In the genomic region with DNA sequence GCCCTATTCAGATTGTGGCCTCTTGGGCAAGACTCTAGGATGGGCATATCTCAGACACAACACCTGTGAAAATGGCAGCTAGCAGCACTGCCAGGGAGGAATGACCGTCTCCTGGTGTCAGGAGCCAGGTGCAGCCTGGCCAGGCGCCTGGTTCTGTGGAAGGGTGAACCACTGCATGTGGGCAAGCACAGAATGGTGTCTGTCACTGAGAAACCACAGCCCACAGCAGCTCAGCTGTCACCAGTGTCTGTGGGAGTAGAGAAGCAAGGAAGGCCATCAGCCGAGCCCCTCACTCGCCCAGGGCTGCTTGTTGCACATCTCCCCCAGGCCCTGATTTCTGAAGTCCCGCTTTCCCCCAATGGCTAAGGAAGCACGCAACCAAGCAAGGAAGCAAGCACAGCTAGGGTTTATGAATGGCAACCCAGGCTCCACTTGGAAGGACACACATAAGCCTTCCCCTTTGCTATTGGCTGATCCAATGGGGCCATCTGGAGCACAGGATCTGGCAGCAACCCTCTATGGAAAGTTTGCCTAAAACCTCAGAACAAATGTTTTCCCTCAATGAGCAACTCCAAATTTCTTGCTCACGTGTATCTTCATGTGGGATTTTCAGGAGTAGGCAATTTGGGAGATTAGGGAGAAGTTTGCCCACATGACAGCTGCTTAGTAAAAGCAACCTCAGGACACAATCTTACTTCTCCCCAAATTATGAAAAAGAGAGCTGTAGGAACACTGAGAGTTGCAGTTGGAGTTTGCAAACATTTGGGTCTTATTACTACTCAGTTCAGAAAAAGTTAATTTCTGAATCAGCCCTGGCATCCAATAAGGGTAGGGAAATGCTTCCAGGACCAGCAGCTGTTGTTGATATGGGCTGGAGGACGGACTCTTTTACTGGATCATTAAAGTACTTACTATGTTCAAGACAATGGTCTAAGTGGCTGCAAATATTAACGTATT, we compare ENCODE assay signal across 24 cellular contexts. TPM values are rescaled to one million over a fixed set of nuclear protein-coding genes. Genes with fewer than 3 reads are reported as not detected.
DNase-seq lines count a peak whose midpoint lies in the region; ATAC-seq and TF ChIP-seq lines count a peak whose summit lies in the region.
"Had no signal": no experiment of that assay in that cellular context is flagged by ENCODE, and none has a peak within 500 bp of the region (broad histone marks: within the 10 kb centered on the region; RNA-seq: fewer than 3 reads in every experiment).

No MANE protein-coding gene starts in this region.

- intact Hi-C loops in breast epithelium (cut with DNase I; ENCODE audit: low total_unique reads) (no loop called here), mammary epithelial cell (cut with micrococcal nuclease) (loop anchor here (10.0 kb wide), 1 partner anchor 1349 kb away; no protein-coding TSS in a partner anchor), mucosa of descending colon (cut with DNase I, micrococcal nuclease) (loop anchor here in 1 of 2 donors (5.0 to 10.0 kb wide), 2 partner anchors 97 to 1109 kb away; no protein-coding TSS in a partner anchor)
- intact Hi-C loops in activated CD4-positive, alpha-beta T cell treated with anti-CD3 and anti-CD28 coated beads, Interleukin-2, amount 10 ng/mL, durations not matched to agents 24 days and 14 days (cut with micrococcal nuclease): no loop called here

- peak; percentile 33 for ATAC-seq in mucosa of descending colon
- no peak for ATAC-seq in HG03045 (IDR thresholded peaks at IDR 0.05; ENCODE audit: unreplicated experiment)
- ATAC-seq: A549, left colon had no signal

- no peaks in the 10 kb centered on the region for H3K4me1 Mint-ChIP-seq in activated CD4-positive, alpha-beta T cell treated with anti-CD3 and anti-CD28 coated beads, Interleukin-2, amount 10 ng/mL, durations not matched to agents 24 days and 14 days
- H3K4me1 Mint-ChIP-seq: activated naive CD4-positive, alpha-beta T cell treated with anti-CD3 and anti-CD28 coated beads, Interleukin-2, amount 50 U/mL, for 24 hours; CD4-positive, CD25-positive, alpha-beta regulatory T cell had no signal

- CTCF ChIA-PET in mammary epithelial cell (lab: Charles Lee; ENCODE audit: low non-redundant PET): no interaction called here

- no peaks in the 10 kb centered on the region for H3K27me3 ChIP-seq in breast epithelium
- H3K27me3 ChIP-seq in mammary epithelial cell (ENCODE audit: insufficient read depth, low read length): no peaks in the 10 kb centered on the region
- H3K27me3 ChIP-seq: brain microvascular endothelial cell, tibial nerve had no signal

- no peak overlapping the region for H3K4me3 Mint-ChIP-seq in activated CD4-positive, alpha-beta T cell treated with anti-CD3 and anti-CD28 coated beads, Interleukin-2, amount 10 ng/mL, durations not matched to agents 24 days and 14 days
- H3K4me3 Mint-ChIP-seq: activated naive CD4-positive, alpha-beta T cell treated with anti-CD3 and anti-CD28 coated beads, Interleukin-2, amount 50 U/mL, for 24 hours; CD4-positive, CD25-positive, alpha-beta regulatory T cell had no signal

- H4K20me1 ChIP-seq in mammary epithelial cell (ENCODE audit: insufficient read depth, low read length): no peaks in the 10 kb centered on the region

- H3K9ac ChIP-seq in mammary epithelial cell (ENCODE audit: insufficient read depth, low read length): no peak overlapping the region
- H3K9ac ChIP-seq: parathyroid adenoma had no signal

- no peaks in the 10 kb centered on the region for H3K4me1 ChIP-seq in breast epithelium
- no peaks in the 10 kb centered on the region for H3K4me1 ChIP-seq in mammary epithelial cell (ENCODE audit: insufficient read depth, low read length)
- no peaks in the 10 kb centered on the region for H3K4me1 ChIP-seq in mucosa of descending colon (ENCODE audit: low read depth)
- H3K4me1 ChIP-seq: A549, parathyroid adenoma had no signal

- H3K9me3 ChIP-seq in breast epithelium: no peaks in the 10 kb centered on the region
- H3K9me3 ChIP-seq in mammary epithelial cell (replicated peaks; ENCODE audit: insufficient read depth, low read length): no peaks in the 10 kb centered on the region
- H3K9me3 ChIP-seq in mucosa of descending colon: no peaks in the 10 kb centered on the region
- H3K9me3 ChIP-seq: A549, tibial nerve had no signal

- no peak overlapping the region for H2AFZ ChIP-seq in mammary epithelial cell (ENCODE audit: low read depth, low read length)
- H2AFZ ChIP-seq: parathyroid adenoma had no signal

- H3K27me3 Mint-ChIP-seq in activated CD4-positive, alpha-beta T cell treated with anti-CD3 and anti-CD28 coated beads, Interleukin-2, amount 10 ng/mL, durations not matched to agents 24 days and 14 days: peaks cover 3% of the 10 kb centered on the region
- H3K27me3 Mint-ChIP-seq: activated naive CD4-positive, alpha-beta T cell treated with anti-CD3 and anti-CD28 coated beads, Interleukin-2, amount 50 U/mL, for 24 hours had no signal

- H3K4me3 ChIP-seq in breast epithelium (no peak overlapping the region), mammary epithelial cell (replicated peaks in 1 of 3; ENCODE audit: insufficient read depth in 1 of 3, low read depth in 2 of 3, low read length in 3 of 3) (no peak overlapping the region), fibroblast of pulmonary artery (replicated peaks; ENCODE audit: low read depth, low read length) (no peak overlapping the region), mucosa of descending colon (no peak overlapping the region)
- H3K4me3 ChIP-seq: A549, tibial nerve had no signal

- in situ Hi-C loops in mammary epithelial cell (cut with MboI; ENCODE audit: low sequenced_read_pairs in 2 of 2): loop anchor here (10.0 kb wide), 2 partner anchors 1089 to 1099 kb away; no protein-coding TSS in a partner anchor

- H3K4me2 ChIP-seq in mammary epithelial cell (ENCODE audit: insufficient read depth, low read depth, low read length): no peak overlapping the region
- H3K4me2 ChIP-seq: A549 had no signal

- WGBS in mammary epithelial cell (ENCODE audit: low coverage, missing lambda C conversion rate): 92% methylated on average over 9 of the region's 9 CpGs

- TF ChIP-seq CTCF in breast epithelium (IDR thresholded peaks at IDR 0.05) (no peak), mammary epithelial cell (conservative IDR thresholded peaks at IDR 0.05 in 1 of 2, IDR thresholded peaks at IDR 0.05 in 1 of 2; ENCODE audit: extremely low read depth in 1 of 2, insufficient read depth in 1 of 2, low read depth in 1 of 2, low read length in 2 of 2) (no peak), fibroblast of pulmonary artery (IDR thresholded peaks at IDR 0.05; ENCODE audit: low read length, missing control alignments) (no peak), mucosa of descending colon (IDR thresholded peaks at IDR 0.05) (no peak)

- DNase-seq in breast epithelium (ENCODE audit: low spot score in 2 of 2): peak in 1 of 2 donors; percentile 26
- no peak for DNase-seq in mammary epithelial cell
- DNase-seq in fibroblast of pulmonary artery (ENCODE audit: low read depth): peak; percentile 13
- DNase-seq in mucosa of descending colon: no peak
- DNase-seq in islet precursor cell: no peak
- DNase-seq in activated CD4-positive, alpha-beta T cell treated with anti-CD3 and anti-CD28 coated beads, Interleukin-2, amount 10 ng/mL, durations not matched to agents 24 days and 14 days: no peak
- no peak for DNase-seq in retina
- DNase-seq: activated CD4-positive, alpha-beta T cell treated with anti-CD3 and anti-CD28 coated beads, Interleukin-2, amount 50 U/mL, for 4 hours; activated T-cell treated with anti-CD3 and anti-CD28 coated beads for 4 hours; brain microvascular endothelial cell; CD4-positive, CD25-positive, alpha-beta regulatory T cell; DND-41; HCEC 1CT; NCI-H1092; NCI-H2081; T-helper 1 cell had no signal

- no peaks in the 10 kb centered on the region for H3K36me3 Mint-ChIP-seq in activated CD4-positive, alpha-beta T cell treated with anti-CD3 and anti-CD28 coated beads, Interleukin-2, amount 10 ng/mL, durations not matched to agents 24 days and 14 days (ENCODE audit: low read depth)
- H3K36me3 Mint-ChIP-seq: activated naive CD4-positive, alpha-beta T cell treated with anti-CD3 and anti-CD28 coated beads, Interleukin-2, amount 50 U/mL, for 24 hours; CD4-positive, CD25-positive, alpha-beta regulatory T cell had no signal

- H3K27ac Mint-ChIP-seq in activated CD4-positive, alpha-beta T cell treated with anti-CD3 and anti-CD28 coated beads, Interleukin-2, amount 10 ng/mL, durations not matched to agents 24 days and 14 days: no peak overlapping the region
- H3K27ac Mint-ChIP-seq: activated naive CD4-positive, alpha-beta T cell treated with anti-CD3 and anti-CD28 coated beads, Interleukin-2, amount 50 U/mL, for 24 hours had no signal

- dilution Hi-C loops in mammary epithelial cell (cut with HindIII; ENCODE audit: low sequenced_read_pairs): no loop called here

- no peaks in the 10 kb centered on the region for H3K9me3 Mint-ChIP-seq in activated CD4-positive, alpha-beta T cell treated with anti-CD3 and anti-CD28 coated beads, Interleukin-2, amount 10 ng/mL, durations not matched to agents 24 days and 14 days
- H3K9me3 Mint-ChIP-seq: activated naive CD4-positive, alpha-beta T cell treated with anti-CD3 and anti-CD28 coated beads, Interleukin-2, amount 50 U/mL, for 24 hours; CD4-positive, CD25-positive, alpha-beta regulatory T cell had no signal

- peak overlapping the region; percentile 52 to 76 for H3K27ac ChIP-seq in breast epithelium
- H3K27ac ChIP-seq in mammary epithelial cell (ENCODE audit: insufficient read depth, low read depth, low read length): no peak overlapping the region
- H3K27ac ChIP-seq: A549, brain microvascular endothelial cell, parathyroid adenoma, RWPE1 had no signal

- TF ChIP-seq POLR2A in breast epithelium (IDR thresholded peaks at IDR 0.05): no peak

- BruUV-seq in mammary epithelial cell (replicated peaks; lab: Mats Ljungman, UMichigan): no TSS peak

- H3K36me3 ChIP-seq in breast epithelium (no peaks in the 10 kb centered on the region), mammary epithelial cell (ENCODE audit: insufficient read depth, low read length) (no peaks in the 10 kb centered on the region), mucosa of descending colon (ENCODE audit: low read depth) (no peaks in the 10 kb centered on the region)
- H3K36me3 ChIP-seq: brain microvascular endothelial cell had no signal

- H3K79me2 ChIP-seq in mammary epithelial cell (ENCODE audit: insufficient read depth, low read length): no peaks in the 10 kb centered on the region
- H3K79me2 ChIP-seq: parathyroid adenoma had no signal

RNA-seq across cellular contexts. Expression of gene GPHB5, which starts 44.7 kb away (rescaled TPM):
- total RNA-seq in breast epithelium (not detected), mammary epithelial cell (not detected), mucosa of descending colon (not detected)
- polyA plus RNA-seq in mammary epithelial cell: not detected
- polyA minus RNA-seq in mammary epithelial cell: not detected
- total RNA-seq in activated CD4-positive, alpha-beta T cell treated with anti-CD3 and anti-CD28 coated beads, Interleukin-2, amount 10 ng/mL, durations not matched to agents 24 days and 14 days: not detected in 2 replicates
- total RNA-seq: CD4-positive, CD25-positive, alpha-beta regulatory T cell; fibroblast of lung; left colon; tibial nerve had no signal
- polyA plus RNA-seq: A549; CD4-positive, CD25-positive, alpha-beta regulatory T cell; fibroblast of lung had no signal
